16 cellular contexts compared by ENCODE assay signal in genomic region chr21:37606549-37606948, GRCh38.
"Had no signal": no experiment of that assay in that cellular context is flagged by ENCODE, and none has a peak within 500 bp of the region (broad histone marks: within the 10 kb centered on the region; RNA-seq: fewer than 3 reads in every experiment).

No MANE protein-coding gene starts in this region.

- H3K36me3 ChIP-seq: colonic mucosa, heart left ventricle, neutrophil, stomach, thoracic aorta, transverse colon had no signal

- H3K4me1 ChIP-seq: colonic mucosa, heart left ventricle, stomach, transverse colon had no signal

- H3K27ac ChIP-seq: colonic mucosa, heart left ventricle, neutrophil, stomach, thoracic aorta, transverse colon had no signal

- DNase-seq: colonic mucosa; dermis blood vessel endothelial cell; erythroblast; heart left ventricle; hippocampal formation; mesendoderm; naive thymus-derived CD8-positive, alpha-beta T cell; small intestine; stimulated activated CD4-positive, alpha-beta T cell treated with anti-CD3 and anti-CD28 coated beads, Interleukin-12 subunit alpha, Interleukin-12 subunit beta, amount 100 ng/mL, for 4 hours; stimulated activated naive CD4-positive, alpha-beta T cell; stomach; substantia nigra; transverse colon had no signal

- H3K9me3 ChIP-seq: colonic mucosa, heart left ventricle, neutrophil, stomach, thoracic aorta, transverse colon had no signal

- H3K4me3 ChIP-seq: colonic mucosa, heart left ventricle, stomach, thoracic aorta, transverse colon had no signal

- H3K27me3 ChIP-seq: colonic mucosa, heart left ventricle, neutrophil had no signal

- ATAC-seq: heart left ventricle; naive thymus-derived CD8-positive, alpha-beta T cell; sciatic nerve had no signal
